1 cellular context compared by ENCODE assay signal in genomic region chr17:27332485-27333409, GRCh38.
A peak's percentile ranks its signal among the peaks of the same experiment; 100 is the strongest.
TF ChIP-seq lines count a peak whose summit lies in the region.

No MANE protein-coding gene starts in this region.

TF ChIP-seq in HepG2, 621 proteins besides CTCF, POLR2A, EP300 and RAD21 (continued from another document and continues in another):
- TF ChIP-seq ZBTB40 (IDR thresholded peaks at IDR 0.05) (no peak), ZBTB40 (CRISPR knock-in tag; IDR thresholded peaks at IDR 0.05) (peak; percentile 69; the same call in 1 of the 2 replicates), E2F1 (CRISPR knock-in tag; IDR thresholded peaks at IDR 0.05) (peak; percentile 46; the same call in 1 of the 2 replicates), KMT2A (CRISPR knock-in tag; IDR thresholded peaks at IDR 0.05) (peak; percentile 33; the same call in 1 of the 2 replicates), GABPA (IDR thresholded peaks at IDR 0.05; ENCODE audit: low read depth, low read length) (no peak), GABPA (CRISPR knock-in tag; IDR thresholded peaks at IDR 0.05; ENCODE audit: low read depth) (peak; percentile 59), SP5 (CRISPR knock-in tag; IDR thresholded peaks at IDR 0.05; ENCODE audit: borderline replicate concordance, low read depth) (peak; percentile 62), ZNF430 (CRISPR knock-in tag; IDR thresholded peaks at IDR 0.05) (peak; percentile 21; the same call in 1 of the 2 replicates), CBX5 (CRISPR knock-in tag; IDR thresholded peaks at IDR 0.05; ENCODE audit: borderline replicate concordance) (peak; percentile 63; the same call in 1 of the 2 replicates), ARHGAP35 (CRISPR knock-in tag; IDR thresholded peaks at IDR 0.05; ENCODE audit: borderline replicate concordance) (no peak), ZNF891 (CRISPR knock-in tag; IDR thresholded peaks at IDR 0.05) (peak; percentile 82), SAP130 (CRISPR knock-in tag; IDR thresholded peaks at IDR 0.05; ENCODE audit: low read depth) (peak; percentile 88), PPARG (CRISPR knock-in tag; conservative IDR thresholded peaks at IDR 0.05) (peak; percentile 54), RORA (CRISPR knock-in tag; IDR thresholded peaks at IDR 0.05) (no peak), POGK (CRISPR knock-in tag; conservative IDR thresholded peaks at IDR 0.05) (peak; percentile 92), ZNF501 (CRISPR knock-in tag; IDR thresholded peaks at IDR 0.05) (peak; percentile 85), ZBTB33 (CRISPR knock-in tag; IDR thresholded peaks at IDR 0.05) (peak; percentile 24; the same call in 1 of the 2 replicates), ZMAT3 (CRISPR knock-in tag; conservative IDR thresholded peaks at IDR 0.05) (0 out of 2 replicates have a peak, but pooled peaks have one; percentile 35), ZNF230 (CRISPR knock-in tag; IDR thresholded peaks at IDR 0.05) (peak; percentile 61; the same call in 1 of the 2 replicates), ZBTB20 (CRISPR knock-in tag; IDR thresholded peaks at IDR 0.05; ENCODE audit: borderline replicate concordance, low read depth) (no peak), MIER2 (CRISPR knock-in tag; IDR thresholded peaks at IDR 0.05) (0 out of 2 replicates have a peak, but pooled peaks have one; percentile 52), ZNF280B (CRISPR knock-in tag; IDR thresholded peaks at IDR 0.05; ENCODE audit: borderline replicate concordance) (peak; percentile 93), NR2F1 (CRISPR knock-in tag; IDR thresholded peaks at IDR 0.05) (peak; percentile 95), MXD3 (CRISPR knock-in tag; IDR thresholded peaks at IDR 0.05) (peak; percentile 86), ZBTB39 (CRISPR knock-in tag; IDR thresholded peaks at IDR 0.05) (no peak), USF2 (IDR thresholded peaks at IDR 0.05; ENCODE audit: low read depth, low read length) (peak; percentile 68), USF2 (CRISPR knock-in tag; IDR thresholded peaks at IDR 0.05; ENCODE audit: borderline replicate concordance) (no peak; the same call in 1 of the 2 replicates), ZNF281 (CRISPR knock-in tag; IDR thresholded peaks at IDR 0.05; ENCODE audit: borderline replicate concordance) (no peak), ZNF143 (CRISPR knock-in tag; IDR thresholded peaks at IDR 0.05) (peak; percentile 35; the same call in 1 of the 2 replicates)
